In genomic region chr6:154515808-154516207, GRCh38 we compare ENCODE assay signal across 17 cellular contexts. TPM values are rescaled to one million over a fixed set of nuclear protein-coding genes. Genes with fewer than 3 reads are reported as not detected.
DNase-seq lines count a peak whose midpoint lies in the region; ATAC-seq and TF ChIP-seq lines count a peak whose summit lies in the region.
"Had no signal": no experiment of that assay in that cellular context is flagged by ENCODE, and none has a peak within 500 bp of the region (broad histone marks: within the 10 kb centered on the region; RNA-seq: fewer than 3 reads in every experiment).

No MANE protein-coding gene starts in this region.

- H3K27ac ChIP-seq in body of pancreas = peak overlapping the region in 3 of 4 donors; percentile 37 to 99 (median 59)
- H3K27ac ChIP-seq in smooth muscle cell (ENCODE audit: low read depth) = no peak overlapping the region

- H4K20me1 ChIP-seq in smooth muscle cell (ENCODE audit: low read depth) = no peaks in the 10 kb centered on the region

- TF ChIP-seq CTCF in body of pancreas (IDR thresholded peaks at IDR 0.05) (no peak), smooth muscle cell (IDR thresholded peaks at IDR 0.05; ENCODE audit: borderline replicate concordance, insufficient read depth, poor library complexity, severe bottlenecking) (no peak)

- DNase-seq in AG20443 (ENCODE audit: low spot score) = peak; percentile 19
- DNase-seq in body of pancreas = no peak
- DNase-seq in kidney tubule cell (ENCODE audit: low spot score) = peak; percentile 21
- DNase-seq in smooth muscle cell (lab: John Stamatoyannopoulos, UW; ENCODE audit: unreplicated experiment) = no peak
- DNase-seq in NCI-H1417 (lab: John Stamatoyannopoulos, UW) = no peak
- DNase-seq in stimulated activated CD4-positive, alpha-beta T cell treated with anti-CD3 and anti-CD28 coated beads, Interleukin-12 subunit alpha, Interleukin-12 subunit beta, amount 100 ng/mL, for 4 hours = no peak
- DNase-seq in NCI-H345 treated with DMSO at 0.1 percent for 48 hours (lab: John Stamatoyannopoulos, UW; ENCODE audit: unreplicated experiment) = no peak
- DNase-seq: activated CD4-positive, alpha-beta T cell treated with anti-CD3 and anti-CD28 coated beads for 36 hours; activated naive CD8-positive, alpha-beta T cell treated with anti-CD3 and anti-CD28 coated beads, Interleukin-2, amount 10 ng/mL, durations not matched to agents 7 days and 5 days; activated T-cell treated with anti-CD3 and anti-CD28 coated beads, Interleukin-2, amount 50 U/mL, for 24 hours; DMS79; foreskin melanocyte; NCI-H2029; RPMI8226 had no signal

- no peaks in the 10 kb centered on the region for H3K9me3 ChIP-seq in body of pancreas
- H3K9me3 ChIP-seq in smooth muscle cell (replicated peaks; ENCODE audit: low read depth) = no peaks in the 10 kb centered on the region

- TF ChIP-seq POLR2A in body of pancreas (IDR thresholded peaks at IDR 0.05) = peak in 1 of 3 donors; percentile 4

- H3K4me2 ChIP-seq in smooth muscle cell = no peak overlapping the region

- no peaks in the 10 kb centered on the region for H3K36me3 ChIP-seq in body of pancreas (replicated peaks in 1 of 2; ENCODE audit: insufficient read depth in 1 of 2, low read depth in 2 of 2)
- no peaks in the 10 kb centered on the region for H3K36me3 ChIP-seq in smooth muscle cell (ENCODE audit: low read depth)

- H2AFZ ChIP-seq in smooth muscle cell (ENCODE audit: low read depth) = peak overlapping the region; percentile 31

- H3K4me1 ChIP-seq in body of pancreas = peaks cover 50% of the 10 kb centered on the region
- H3K4me1 ChIP-seq in smooth muscle cell (ENCODE audit: low read depth) = peaks cover 18% of the 10 kb centered on the region

- H3K79me2 ChIP-seq in smooth muscle cell (ENCODE audit: low read depth) = no peaks in the 10 kb centered on the region

- no peak for ATAC-seq in body of pancreas
- ATAC-seq in GM18502 (IDR thresholded peaks at IDR 0.05; ENCODE audit: poor library complexity, unreplicated experiment) = no peak
- ATAC-seq: activated CD4-positive, alpha-beta T cell treated with anti-CD3 and anti-CD28 coated beads for 36 hours; HCT116; natural killer cell treated with Interleukin-12 subunit alpha and Interleukin-12 subunit beta and Interleukin-15 and Interleukin-18, amount 100 ng/mL, for 72 hours had no signal

- 23 to 43% methylated on average over 6 of the region's 6 CpGs for WGBS in body of pancreas, 2 donors
- WGBS in smooth muscle cell (ENCODE audit: low lambda C conversion rate) = 84% methylated on average over 6 of the region's 6 CpGs

- peaks cover 5% of the 10 kb centered on the region for H3F3A ChIP-seq in smooth muscle cell (ENCODE audit: low read depth)

- H3K4me3 ChIP-seq in body of pancreas = no peak overlapping the region
- H3K4me3 ChIP-seq in smooth muscle cell = no peak overlapping the region

- H3K27me3 ChIP-seq in body of pancreas = no peaks in the 10 kb centered on the region
- no peaks in the 10 kb centered on the region for H3K27me3 ChIP-seq in smooth muscle cell (ENCODE audit: low read depth)

- H3K9ac ChIP-seq in smooth muscle cell (ENCODE audit: low read depth) = no peak overlapping the region

- intact Hi-C loops in body of pancreas (cut with DNase I) = no loop called here

RNA-seq across cellular contexts. Expression of gene CNKSR3, which starts 5.3 kb away (rescaled TPM):
- total RNA-seq in body of pancreas = 10 to 100 TPM in 1 of 2 donors, 1 to 10 TPM in 1; 9.3 to 13.2 TPM
- total RNA-seq in smooth muscle cell = 5.0 and 5.1 TPM in 2 replicates
- polyA plus RNA-seq in smooth muscle cell = 4.5 and 5.5 TPM in 2 replicates
- total RNA-seq: activated naive CD8-positive, alpha-beta T cell treated with anti-CD3 and anti-CD28 coated beads, Interleukin-2, amount 10 ng/mL, durations not matched to agents 7 days and 5 days had no signal

Comparison
In these comparisons a context has a peak if more than half of its experiments do, and no peak if none do; other contexts are left out.
1. DNase-seq: peak in AG20443 (single experiment) and kidney tubule cell (single experiment); none in body of pancreas (0 of 4), smooth muscle cell (single experiment), NCI-H1417 (0 of 3), stimulated activated CD4-positive, alpha-beta T cell treated with anti-CD3 and anti-CD28 coated beads, Interleukin-12 subunit alpha, Interleukin-12 subunit beta, amount 100 ng/mL, for 4 hours (single experiment) and NCI-H345 treated with DMSO at 0.1 percent for 48 hours (single experiment).